In the genomic region with DNA sequence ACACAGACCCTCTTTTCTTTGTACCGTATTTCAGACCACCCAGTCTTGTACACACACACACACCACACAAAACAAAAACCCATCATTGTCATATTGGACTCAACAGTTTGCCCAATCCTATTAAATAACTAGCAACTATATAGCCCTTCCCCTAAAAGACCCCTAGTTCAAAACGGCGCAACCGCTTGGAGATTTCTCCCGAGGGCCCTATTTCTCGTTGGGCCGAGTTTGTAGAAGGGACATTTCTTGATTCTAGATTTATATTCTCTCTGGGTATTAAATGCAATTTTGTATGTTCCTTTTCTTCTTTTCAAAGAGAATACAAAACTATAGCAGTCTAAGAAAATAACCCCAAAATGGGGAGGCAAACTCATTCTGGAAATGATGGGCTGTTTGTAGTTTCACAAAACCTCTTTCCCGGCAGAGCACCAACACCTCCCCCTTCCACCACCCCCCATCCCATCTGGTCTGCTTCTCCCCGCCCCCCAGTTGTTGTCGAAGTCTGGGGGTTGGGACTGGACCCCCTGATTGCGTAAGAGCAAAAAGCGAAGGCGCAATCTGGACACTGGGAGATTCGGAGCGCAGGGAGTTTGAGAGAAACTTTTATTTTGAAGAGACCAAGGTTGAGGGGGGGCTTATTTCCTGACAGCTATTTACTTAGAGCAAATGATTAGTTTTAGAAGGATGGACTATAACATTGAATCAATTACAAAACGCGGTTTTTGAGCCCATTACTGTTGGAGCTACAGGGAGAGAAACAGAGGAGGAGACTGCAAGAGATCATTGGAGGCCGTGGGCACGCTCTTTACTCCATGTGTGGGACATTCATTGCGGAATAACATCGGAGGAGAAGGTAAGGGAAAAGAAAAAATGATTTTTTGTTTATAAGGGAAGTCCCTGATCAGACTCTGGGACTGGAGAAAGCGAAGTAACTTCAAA, we compare ENCODE assay signal across 1 cellular context.
TF ChIP-seq lines count a peak whose summit lies in the region.

TSS of gene PDGFRA (plus strand) at position 731 of the 939 bp plus-strand sequence. CDS start 29,476 bp downstream, outside the sequence.

TF ChIP-seq in HCT116, 20 proteins besides CTCF, POLR2A, EP300 and RAD21 (continued from another document):
- TF ChIP-seq, protein P1, sequence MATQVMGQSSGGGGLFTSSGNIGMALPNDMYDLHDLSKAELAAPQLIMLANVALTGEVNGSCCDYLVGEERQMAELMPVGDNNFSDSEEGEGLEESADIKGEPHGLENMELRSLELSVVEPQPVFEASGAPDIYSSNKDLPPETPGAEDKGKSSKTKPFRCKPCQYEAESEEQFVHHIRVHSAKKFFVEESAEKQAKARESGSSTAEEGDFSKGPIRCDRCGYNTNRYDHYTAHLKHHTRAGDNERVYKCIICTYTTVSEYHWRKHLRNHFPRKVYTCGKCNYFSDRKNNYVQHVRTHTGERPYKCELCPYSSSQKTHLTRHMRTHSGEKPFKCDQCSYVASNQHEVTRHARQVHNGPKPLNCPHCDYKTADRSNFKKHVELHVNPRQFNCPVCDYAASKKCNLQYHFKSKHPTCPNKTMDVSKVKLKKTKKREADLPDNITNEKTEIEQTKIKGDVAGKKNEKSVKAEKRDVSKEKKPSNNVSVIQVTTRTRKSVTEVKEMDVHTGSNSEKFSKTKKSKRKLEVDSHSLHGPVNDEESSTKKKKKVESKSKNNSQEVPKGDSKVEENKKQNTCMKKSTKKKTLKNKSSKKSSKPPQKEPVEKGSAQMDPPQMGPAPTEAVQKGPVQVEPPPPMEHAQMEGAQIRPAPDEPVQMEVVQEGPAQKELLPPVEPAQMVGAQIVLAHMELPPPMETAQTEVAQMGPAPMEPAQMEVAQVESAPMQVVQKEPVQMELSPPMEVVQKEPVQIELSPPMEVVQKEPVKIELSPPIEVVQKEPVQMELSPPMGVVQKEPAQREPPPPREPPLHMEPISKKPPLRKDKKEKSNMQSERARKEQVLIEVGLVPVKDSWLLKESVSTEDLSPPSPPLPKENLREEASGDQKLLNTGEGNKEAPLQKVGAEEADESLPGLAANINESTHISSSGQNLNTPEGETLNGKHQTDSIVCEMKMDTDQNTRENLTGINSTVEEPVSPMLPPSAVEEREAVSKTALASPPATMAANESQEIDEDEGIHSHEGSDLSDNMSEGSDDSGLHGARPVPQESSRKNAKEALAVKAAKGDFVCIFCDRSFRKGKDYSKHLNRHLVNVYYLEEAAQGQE (IDR thresholded peaks at IDR 0.05; ENCODE audit: low read depth) = no peak
- TF ChIP-seq EZH2phosphoT487 (IDR thresholded peaks at IDR 0.05; ENCODE audit: borderline replicate concordance) (no peak), ZBTB33 (IDR thresholded peaks at IDR 0.05; ENCODE audit: extremely low read depth, insufficient replicate concordance, low read length) (no peak), ELF1 (IDR thresholded peaks at IDR 0.05; ENCODE audit: borderline replicate concordance, low read depth) (no peak), CEBPB (IDR thresholded peaks at IDR 0.05; ENCODE audit: low read depth) (no peak)
TF ChIP-seq in HCT116: peak in this region for 0.
